ENCODE assay signal across 13 cellular contexts in genomic region chr1:65114312-65114711, GRCh38. TPM values are rescaled to one million over a fixed set of nuclear protein-coding genes. Genes with fewer than 3 reads are reported as not detected.
DNase-seq lines count a peak whose midpoint lies in the region; ATAC-seq and TF ChIP-seq lines count a peak whose summit lies in the region.
"Had no signal": no experiment of that assay in that cellular context is flagged by ENCODE, and none has a peak within 500 bp of the region (broad histone marks: within the 10 kb centered on the region; RNA-seq: fewer than 3 reads in every experiment).

No MANE protein-coding gene starts in this region.

- H3K36me3 ChIP-seq in adipocyte (ENCODE audit: control insufficient read depth, insufficient read depth, low read length, severe bottlenecking) = no peaks in the 10 kb centered on the region
- H3K36me3 ChIP-seq in left ventricle myocardium inferior = no peaks in the 10 kb centered on the region
- H3K36me3 ChIP-seq: prostate gland had no signal

- TF ChIP-seq RAD21 in Ishikawa (IDR thresholded peaks at IDR 0.05; ENCODE audit: low read depth) = no peak

- TF ChIP-seq CTCF in left ventricle myocardium inferior (IDR thresholded peaks at IDR 0.05; ENCODE audit: borderline replicate concordance) = no peak

- no peak for TF ChIP-seq EP300 in Ishikawa (IDR thresholded peaks at IDR 0.05; ENCODE audit: borderline replicate concordance)

- H3K4me3 ChIP-seq in adipocyte (ENCODE audit: low read length) = no peak overlapping the region
- no peak overlapping the region for H3K4me3 ChIP-seq in left ventricle myocardium inferior
- H3K4me3 ChIP-seq: prostate gland had no signal

- H3K4me1 ChIP-seq in adipocyte (ENCODE audit: control insufficient read depth, insufficient read depth, low read length) = peaks cover 3% of the 10 kb centered on the region
- H3K4me1 ChIP-seq in left ventricle myocardium inferior = peaks cover 12% of the 10 kb centered on the region
- H3K4me1 ChIP-seq: prostate gland had no signal

- H3K27ac ChIP-seq in left ventricle myocardium inferior (replicated peaks) = peak overlapping the region; percentile 43
- H3K27ac ChIP-seq: epithelial cell of prostate, prostate gland had no signal

- no peak for ATAC-seq in GM18511 (IDR thresholded peaks at IDR 0.05; ENCODE audit: unreplicated experiment)
- ATAC-seq: left colon had no signal

- H3K9ac ChIP-seq in adipocyte (ENCODE audit: low read length) = no peak overlapping the region

- peak; percentile 9 for DNase-seq in adipocyte (ENCODE audit: low read depth)
- DNase-seq in left ventricle myocardium inferior = no peak
- DNase-seq in smooth muscle cell of the brain vasculature (ENCODE audit: low read depth, low spot score) = peak; percentile 2
- no peak for DNase-seq in middle frontal gyrus (ENCODE audit: extremely low spot score, low spot score)
- DNase-seq in AG08395 (ENCODE audit: low spot score) = no peak
- DNase-seq: activated CD4-positive, alpha-beta T cell treated with anti-CD3 and anti-CD28 coated beads, Interleukin-2, amount 50 U/mL, for 4 hours; left colon; NCI-H524 treated with DMSO at 0.1 percent for 48 hours; SW 1271 had no signal

- intact Hi-C loops in left ventricle myocardium inferior (cut with micrococcal nuclease) = no loop called here

- H3K9me3 ChIP-seq in adipocyte (ENCODE audit: control insufficient read depth, low read length) (no peaks in the 10 kb centered on the region), left ventricle myocardium inferior (replicated peaks) (no peaks in the 10 kb centered on the region)
- H3K9me3 ChIP-seq: prostate gland had no signal

- no peaks in the 10 kb centered on the region for H3K27me3 ChIP-seq in adipocyte (replicated peaks; ENCODE audit: control insufficient read depth, insufficient read depth, low read length)
- H3K27me3 ChIP-seq in left ventricle myocardium inferior (ENCODE audit: low read depth) = no peaks in the 10 kb centered on the region

TF ChIP-seq in Ishikawa, 13 proteins besides CTCF, POLR2A, EP300 and RAD21:
- TF ChIP-seq FOXM1 (IDR thresholded peaks at IDR 0.05; ENCODE audit: borderline replicate concordance, low read depth) = no peak
- TF ChIP-seq NFIC (IDR thresholded peaks at IDR 0.05) = peak; percentile 69

RNA-seq across cellular contexts. Expression of gene AK4, which starts 33.7 kb away (rescaled TPM):
- 168 TPM for total RNA-seq in left ventricle myocardium inferior

Comparison
In these comparisons a context has a peak if more than half of its experiments do, and no peak if none do; other contexts are left out.
1. DNase-seq: peak in adipocyte (single experiment) and smooth muscle cell of the brain vasculature (single experiment); none in left ventricle myocardium inferior (single experiment), middle frontal gyrus (single experiment) and AG08395 (single experiment).